In the genomic region with DNA sequence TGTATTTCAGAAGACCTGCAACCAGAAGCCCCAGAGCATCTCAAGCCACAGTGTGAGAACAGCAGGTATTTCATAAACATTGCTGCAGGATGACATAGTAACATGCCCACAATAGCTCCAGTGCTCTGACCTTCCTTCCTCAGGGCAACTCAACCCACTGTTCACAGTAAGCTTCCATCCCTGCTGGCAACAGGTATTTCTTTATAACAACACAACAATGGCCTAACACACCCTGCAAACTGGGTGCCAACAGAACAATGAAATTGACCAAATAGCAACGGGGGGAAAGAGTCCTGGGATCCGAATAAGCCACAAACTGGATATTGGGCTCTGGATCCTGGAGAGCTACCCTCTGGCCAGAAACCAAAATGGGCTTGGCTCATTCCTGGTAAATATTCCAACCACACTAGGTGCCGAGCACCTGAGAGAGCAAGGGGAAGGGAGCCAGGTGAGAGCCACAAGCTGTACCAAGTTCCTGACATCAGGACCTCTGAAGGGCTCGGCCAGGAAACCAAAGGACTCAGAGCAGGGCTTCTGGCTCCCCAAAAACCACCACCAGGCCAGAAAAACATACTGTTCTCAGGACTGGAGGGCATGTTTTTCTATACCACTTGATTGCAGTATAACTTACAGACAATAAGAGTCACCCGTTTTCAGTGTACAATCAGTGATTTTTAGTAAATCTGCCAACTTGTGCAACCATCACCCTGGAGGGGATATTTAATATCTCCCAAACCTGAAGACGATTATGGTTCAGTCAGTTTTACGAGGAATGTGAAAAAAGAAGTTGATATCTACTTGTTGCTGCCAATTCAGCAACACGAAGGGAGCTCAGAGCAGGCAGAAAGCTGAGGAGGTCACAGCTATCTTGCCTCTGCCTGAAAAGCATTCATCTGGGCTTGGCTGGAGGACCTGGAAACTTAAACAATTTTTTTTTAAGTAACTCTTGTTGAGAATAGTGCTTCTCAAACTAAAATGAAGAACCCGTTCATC, we compare ENCODE assay signal across 1 cellular context.
A peak's percentile ranks its signal among the peaks of the same experiment; 100 is the strongest.
TF ChIP-seq lines count a peak whose summit lies in the region.

No MANE protein-coding gene starts in this region.

TF ChIP-seq in Ishikawa, 13 proteins besides CTCF, POLR2A, EP300 and RAD21 (continued from another document):
- TF ChIP-seq, protein P1, sequence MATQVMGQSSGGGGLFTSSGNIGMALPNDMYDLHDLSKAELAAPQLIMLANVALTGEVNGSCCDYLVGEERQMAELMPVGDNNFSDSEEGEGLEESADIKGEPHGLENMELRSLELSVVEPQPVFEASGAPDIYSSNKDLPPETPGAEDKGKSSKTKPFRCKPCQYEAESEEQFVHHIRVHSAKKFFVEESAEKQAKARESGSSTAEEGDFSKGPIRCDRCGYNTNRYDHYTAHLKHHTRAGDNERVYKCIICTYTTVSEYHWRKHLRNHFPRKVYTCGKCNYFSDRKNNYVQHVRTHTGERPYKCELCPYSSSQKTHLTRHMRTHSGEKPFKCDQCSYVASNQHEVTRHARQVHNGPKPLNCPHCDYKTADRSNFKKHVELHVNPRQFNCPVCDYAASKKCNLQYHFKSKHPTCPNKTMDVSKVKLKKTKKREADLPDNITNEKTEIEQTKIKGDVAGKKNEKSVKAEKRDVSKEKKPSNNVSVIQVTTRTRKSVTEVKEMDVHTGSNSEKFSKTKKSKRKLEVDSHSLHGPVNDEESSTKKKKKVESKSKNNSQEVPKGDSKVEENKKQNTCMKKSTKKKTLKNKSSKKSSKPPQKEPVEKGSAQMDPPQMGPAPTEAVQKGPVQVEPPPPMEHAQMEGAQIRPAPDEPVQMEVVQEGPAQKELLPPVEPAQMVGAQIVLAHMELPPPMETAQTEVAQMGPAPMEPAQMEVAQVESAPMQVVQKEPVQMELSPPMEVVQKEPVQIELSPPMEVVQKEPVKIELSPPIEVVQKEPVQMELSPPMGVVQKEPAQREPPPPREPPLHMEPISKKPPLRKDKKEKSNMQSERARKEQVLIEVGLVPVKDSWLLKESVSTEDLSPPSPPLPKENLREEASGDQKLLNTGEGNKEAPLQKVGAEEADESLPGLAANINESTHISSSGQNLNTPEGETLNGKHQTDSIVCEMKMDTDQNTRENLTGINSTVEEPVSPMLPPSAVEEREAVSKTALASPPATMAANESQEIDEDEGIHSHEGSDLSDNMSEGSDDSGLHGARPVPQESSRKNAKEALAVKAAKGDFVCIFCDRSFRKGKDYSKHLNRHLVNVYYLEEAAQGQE (IDR thresholded peaks at IDR 0.05; ENCODE audit: low read depth), result no peak
- TF ChIP-seq CEBPB (IDR thresholded peaks at IDR 0.05), result peak; percentile 44; the same call in 1 of the 2 replicates
TF ChIP-seq in Ishikawa: peak in this region for 7.
